ENCODE assay signal across 14 cellular contexts in the genomic region with DNA sequence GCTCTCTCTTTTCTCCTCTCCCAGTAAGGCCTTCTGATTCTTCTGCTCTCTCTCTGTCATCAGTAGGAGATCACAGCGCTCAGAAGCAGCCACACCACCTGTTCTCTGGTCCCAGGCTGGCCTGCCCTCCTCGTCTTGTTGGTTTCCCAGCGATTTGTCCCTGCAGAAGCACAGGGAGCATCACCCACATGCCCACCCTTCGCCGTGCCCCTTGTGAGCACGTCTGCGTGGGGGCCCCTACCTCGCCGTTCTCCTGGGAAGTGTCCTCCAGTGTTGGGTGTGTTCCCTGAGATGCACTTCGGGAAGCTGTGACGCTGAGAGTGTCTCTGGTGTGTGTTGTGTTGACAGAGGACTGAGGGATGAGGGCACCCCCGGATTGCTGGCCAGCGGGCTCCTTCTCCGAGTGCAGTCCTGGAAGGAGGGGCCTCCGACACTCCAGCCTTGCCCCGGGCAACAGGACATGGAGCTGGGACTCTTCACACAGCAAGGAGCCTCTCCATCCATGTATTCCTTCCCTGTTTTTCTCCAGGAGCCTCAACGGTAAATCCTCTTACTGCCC.
A peak's percentile ranks its signal among the peaks of the same experiment; 100 is the strongest.
DNase-seq lines count a peak whose midpoint lies in the region; ATAC-seq and TF ChIP-seq lines count a peak whose summit lies in the region.
"Had no signal": no experiment of that assay in that cellular context is flagged by ENCODE, and none has a peak within 500 bp of the region (broad histone marks: within the 10 kb centered on the region; RNA-seq: fewer than 3 reads in every experiment).

No MANE protein-coding gene starts in this region.

- no peak overlapping the region for H4K8ac ChIP-seq in H9 (replicated peaks; ENCODE audit: insufficient read length, low read depth, low read length)

- no peak overlapping the region for H3K23ac ChIP-seq in H9 (ENCODE audit: insufficient read length, low read depth, low read length)

- no peak overlapping the region for H4K5ac ChIP-seq in H9 (ENCODE audit: insufficient read length, low read depth, low read length)

- no peak for ATAC-seq in GM19035 (IDR thresholded peaks at IDR 0.05; ENCODE audit: unreplicated experiment)

- H2AFZ ChIP-seq in H9 (ENCODE audit: low read length) = no peak overlapping the region

- no peaks in the 10 kb centered on the region; a peak in 2 of 5 replicates for H3K9me3 Mint-ChIP-seq in H9
- H3K9me3 Mint-ChIP-seq in chondrocyte (ENCODE audit: low read depth) = no peaks in the 10 kb centered on the region
- H3K9me3 Mint-ChIP-seq in type B pancreatic cell = no peaks in the 10 kb centered on the region
- H3K9me3 Mint-ChIP-seq: CD4-positive, alpha-beta T cell had no signal

- TF ChIP-seq POLR2A in erythroblast (IDR thresholded peaks at IDR 0.05; ENCODE audit: low read length) = no peak

- no peak overlapping the region for H3K56ac ChIP-seq in H9 (ENCODE audit: insufficient read length, low read depth, low read length)

- no peak overlapping the region for H3T11ph ChIP-seq in H9 (ENCODE audit: low read length)

- DNase-seq in H9 (no peak), chondrocyte (ENCODE audit: low spot score) (peak; percentile 80), mesenteric fat pad (ENCODE audit: low spot score) (peak; percentile 67), type B pancreatic cell (ENCODE audit: extremely low spot score, unreplicated experiment) (peak; percentile 55), erythroblast (lab: John Stamatoyannopoulos, UW) (no peak)
- no peak for DNase-seq in activated T-cell treated with anti-CD3 and anti-CD28 coated beads, Interleukin-2, amount 50 U/mL, for 1 hour
- DNase-seq: C1 segment of cervical spinal cord; Calu3; CD4-positive, alpha-beta T cell; DMS 273 treated with DMSO at 0.1 percent for 48 hours; GOT3 had no signal

- H3K9me3 ChIP-seq in H9 (ENCODE audit: control insufficient read depth, low read depth, low read length) = no peaks in the 10 kb centered on the region
- H3K9me3 ChIP-seq: HAP-1 had no signal

- no peak overlapping the region for H2BK20ac ChIP-seq in H9 (ENCODE audit: low read depth, low read length, poor library complexity, severe bottlenecking)

- no peak overlapping the region; a peak in 1 of 7 replicates for H3K27ac Mint-ChIP-seq in H9
- H3K27ac Mint-ChIP-seq in chondrocyte (ENCODE audit: unreplicated experiment) = no peak overlapping the region
- H3K27ac Mint-ChIP-seq in type B pancreatic cell = no peak overlapping the region
- H3K27ac Mint-ChIP-seq: B cell; CD4-positive, alpha-beta T cell had no signal

- no CpG with 5 or more reads among the region's 17 CpGs for WGBS in H9 (ENCODE audit: extremely low coverage, insufficient read length, low lambda C conversion rate)

- no peak overlapping the region for H3K9ac ChIP-seq in H9 (ENCODE audit: extremely low read depth, insufficient read length, low read length)

- H3K79me2 ChIP-seq in H9 (ENCODE audit: insufficient read depth, low read length) = no peaks in the 10 kb centered on the region

- no peak overlapping the region for H2AK5ac ChIP-seq in H9 (ENCODE audit: insufficient read length, low read length)

- no peaks in the 10 kb centered on the region for H3K79me1 ChIP-seq in H9 (ENCODE audit: insufficient read depth, low read depth, low read length, poor library complexity, severe bottlenecking)

- H3K27me3 ChIP-seq in H9 (ENCODE audit: insufficient read depth, low read length) = no peaks in the 10 kb centered on the region

- TF ChIP-seq CTCF in H9 (conservative IDR thresholded peaks at IDR 0.05) = no peak
- TF ChIP-seq CTCF in chondrocyte (IDR thresholded peaks at IDR 0.05) = no peak
- no peak for TF ChIP-seq CTCF in type B pancreatic cell (conservative IDR thresholded peaks at IDR 0.05)

- no peak overlapping the region for H4K91ac ChIP-seq in H9 (ENCODE audit: insufficient read length, low read depth, low read length)

- H2BK120ac ChIP-seq in H9 (ENCODE audit: low read depth, low read length, poor library complexity, severe bottlenecking) = no peak overlapping the region

- no peak overlapping the region for H3K27ac ChIP-seq in H9 (ENCODE audit: insufficient read length, low read depth, low read length)

- H3K14ac ChIP-seq in H9 (ENCODE audit: insufficient read depth, low read length) = peak overlapping the region; percentile 30; the same call in 1 of the 2 replicates

- no peak overlapping the region for H2BK12ac ChIP-seq in H9 (ENCODE audit: insufficient read length, low read depth, low read length)

- H3K4me2 ChIP-seq in H9 (ENCODE audit: insufficient read depth, insufficient read length, low read length) = no peak overlapping the region

- H3K23me2 ChIP-seq in H9 (ENCODE audit: insufficient read length, low read depth, low read length, poor library complexity, severe bottlenecking) = no peaks in the 10 kb centered on the region

- H3K27me3 Mint-ChIP-seq in H9 (ENCODE audit: low read depth) = peaks cover 58% of the 10 kb centered on the region
- peaks cover 42% of the 10 kb centered on the region for H3K27me3 Mint-ChIP-seq in chondrocyte (ENCODE audit: low read depth)
- H3K27me3 Mint-ChIP-seq in type B pancreatic cell = peaks cover 75% of the 10 kb centered on the region

- H2BK15ac ChIP-seq in H9 (ENCODE audit: low read depth, low read length) = no peak overlapping the region

- no peak overlapping the region for H3K4me3 Mint-ChIP-seq in H9
- no peak overlapping the region for H3K4me3 Mint-ChIP-seq in chondrocyte (ENCODE audit: unreplicated experiment)
- no peak overlapping the region for H3K4me3 Mint-ChIP-seq in type B pancreatic cell
- H3K4me3 Mint-ChIP-seq: B cell; CD4-positive, alpha-beta T cell had no signal

- H4K20me1 ChIP-seq in H9 (ENCODE audit: control insufficient read depth, insufficient read depth, insufficient read length) = no peaks in the 10 kb centered on the region

- no peaks in the 10 kb centered on the region for H3K4me1 ChIP-seq in H9 (ENCODE audit: insufficient read depth, low read length)
- H3K4me1 ChIP-seq: HAP-1 had no signal

- H3K4me1 Mint-ChIP-seq in H9 (peaks cover 11 to 16% of the 10 kb centered on the region in 2 experiments), chondrocyte (ENCODE audit: low read depth) (no peaks in the 10 kb centered on the region), type B pancreatic cell (ENCODE audit: unreplicated experiment) (no peaks in the 10 kb centered on the region)
- H3K4me1 Mint-ChIP-seq: B cell had no signal

- H2BK5ac ChIP-seq in H9 (ENCODE audit: insufficient read length, low read length) = no peak overlapping the region

- no peak overlapping the region for H3K18ac ChIP-seq in H9 (ENCODE audit: insufficient read length, low read depth, low read length)

- no peak overlapping the region for H3K4ac ChIP-seq in H9 (ENCODE audit: low read depth, low read length)

- no peaks in the 10 kb centered on the region for H3K36me3 Mint-ChIP-seq in H9 (ENCODE audit: insufficient read depth in 1 of 3, low read depth in 3 of 3)
- H3K36me3 Mint-ChIP-seq in chondrocyte (ENCODE audit: low read depth) = no peaks in the 10 kb centered on the region
- no peaks in the 10 kb centered on the region for H3K36me3 Mint-ChIP-seq in type B pancreatic cell

Comparison
In these comparisons a context has a peak if more than half of its experiments do, and no peak if none do; other contexts are left out.
1. DNase-seq: peak in chondrocyte (single experiment), mesenteric fat pad (single experiment) and type B pancreatic cell (single experiment); none in H9 (single experiment), erythroblast (0 of 2) and activated T-cell treated with anti-CD3 and anti-CD28 coated beads, Interleukin-2, amount 50 U/mL, for 1 hour (single experiment).